In genomic region chr9:12720551-12720950, GRCh38 we compare ENCODE assay signal across 9 cellular contexts. TPM values are rescaled to one million over a fixed set of nuclear protein-coding genes. Genes with fewer than 3 reads are reported as not detected.
"Had no signal": no experiment of that assay in that cellular context is flagged by ENCODE, and none has a peak within 500 bp of the region (broad histone marks: within the 10 kb centered on the region; RNA-seq: fewer than 3 reads in every experiment).

No MANE protein-coding gene starts in this region.

- ATAC-seq: K562 had no signal

- H3K27ac ChIP-seq: GM23248, HL-60, KMS-11 had no signal

- H3K4me2 ChIP-seq: KMS-11 had no signal

- DNase-seq: GM23248, H9, HCEC 1CT, IMR-90, Karpas-422 had no signal

- H2AFZ ChIP-seq: GM23248 had no signal

- H3K9ac ChIP-seq: GM23248, KMS-11 had no signal

- H3K9me3 Mint-ChIP-seq: H9 had no signal

- H3K4me3 Mint-ChIP-seq: H9 had no signal

- H3K4me3 ChIP-seq: GM23248, K562 had no signal

RNA-seq across cellular contexts. Expression of gene TYRP1, which starts 27.4 kb away (rescaled TPM):
- total RNA-seq: GM23248, H1, H9, K562 had no signal
- polyA plus RNA-seq: GM23248, K562 had no signal
